In the genomic region with DNA sequence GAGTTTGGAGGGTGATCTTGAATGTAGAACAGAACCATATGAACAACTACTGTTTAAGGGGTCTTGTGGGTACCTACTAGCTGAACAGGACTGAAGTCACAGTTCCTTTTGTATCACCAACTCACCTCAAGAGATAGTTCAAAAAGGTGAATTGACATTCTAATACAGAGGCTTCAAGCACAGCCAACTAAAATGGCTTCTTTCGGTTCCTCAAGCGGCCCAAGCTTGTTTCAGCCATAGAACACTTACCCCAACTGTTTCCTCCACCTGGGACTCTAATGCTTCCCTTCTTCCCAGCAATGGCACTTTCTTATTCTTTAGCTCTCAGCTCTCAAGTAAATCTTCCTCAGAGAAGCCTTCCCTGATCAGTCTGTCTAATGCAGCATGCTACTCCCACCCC, we compare ENCODE assay signal across 35 cellular contexts.
"Had no signal": no experiment of that assay in that cellular context is flagged by ENCODE, and none has a peak within 500 bp of the region (broad histone marks: within the 10 kb centered on the region; RNA-seq: fewer than 3 reads in every experiment).

No MANE protein-coding gene starts in this region.

- FAIRE-seq: astrocyte, colon, TTC549 had no signal

- H3K27me3 ChIP-seq: adrenal gland, body of pancreas, brain microvascular endothelial cell, breast epithelium had no signal

- H3K27me3 Mint-ChIP-seq: activated B cell treated with CpG ODN at 0.5 μM for 24 hours; activated CD4-positive, alpha-beta T cell treated with anti-CD3 and anti-CD28 coated beads for 36 hours; activated naive CD8-positive, alpha-beta T cell treated with anti-CD3 and anti-CD28 coated beads for 36 hours; activated T-cell treated with anti-CD3 and anti-CD28 coated beads, Interleukin-2, amount 50 U/mL, for 24 hours had no signal

- H3K27ac Mint-ChIP-seq: activated B cell treated with CpG ODN at 0.5 μM for 24 hours; activated CD4-positive, alpha-beta memory T cell treated with anti-CD3 and anti-CD28 coated beads, Interleukin-2, amount 10 ng/mL, durations not matched to agents 7 days and 5 days; activated CD4-positive, alpha-beta T cell treated with anti-CD3 and anti-CD28 coated beads for 36 hours; activated CD4-positive, alpha-beta T cell treated with anti-CD3 and anti-CD28 coated beads, Interleukin-2, amount 10 ng/mL, durations not matched to agents 7 days and 5 days; activated CD8-positive, alpha-beta memory T cell treated with anti-CD3 and anti-CD28 coated beads, Interleukin-2, amount 10 ng/mL, durations not matched to agents 7 days and 5 days; activated CD8-positive, alpha-beta T cell treated with anti-CD3 and anti-CD28 coated beads, Interleukin-2, amount 10 ng/mL, durations not matched to agents 7 days and 5 days; activated naive CD4-positive, alpha-beta T cell treated with anti-CD3 and anti-CD28 coated beads for 36 hours; activated naive CD4-positive, alpha-beta T cell treated with anti-CD3 and anti-CD28 coated beads, Interleukin-2, amount 50 U/mL, for 72 hours; activated naive CD8-positive, alpha-beta T cell treated with anti-CD3 and anti-CD28 coated beads for 36 hours; activated T-cell treated with anti-CD3 and anti-CD28 coated beads, Interleukin-2, amount 50 U/mL, for 24 hours; activated T-helper 2 cell treated with anti-CD3 and anti-CD28 coated beads, Interferon-gamma antibody, Interleukin-2, Interleukin-4, amounts not matched to agents 10 μg/mL and 5 μg/mL and 100 μg/mL, durations not matched to agents 14 hours and 24 hours and 36 hours; T-helper 1 cell treated with Interleukin-12 subunit alpha and Interleukin-12 subunit beta and Interleukin-4 antibody, amounts not matched to agents 30 μg/mL and 1 μg/mL, for 36 hours; T-helper 2 cell treated with Interferon-gamma antibody and Interleukin-4, amounts not matched to agents 5 μg/mL and 100 μg/mL, for 36 hours had no signal

- H3K4me3 Mint-ChIP-seq: activated B cell treated with CpG ODN at 0.5 μM for 24 hours; activated CD4-positive, alpha-beta memory T cell treated with anti-CD3 and anti-CD28 coated beads, Interleukin-2, amount 10 ng/mL, durations not matched to agents 7 days and 5 days; activated CD4-positive, alpha-beta T cell treated with anti-CD3 and anti-CD28 coated beads for 36 hours; activated CD4-positive, alpha-beta T cell treated with anti-CD3 and anti-CD28 coated beads, Interleukin-2, amount 10 ng/mL, durations not matched to agents 7 days and 5 days; activated CD8-positive, alpha-beta memory T cell treated with anti-CD3 and anti-CD28 coated beads, Interleukin-2, amount 10 ng/mL, durations not matched to agents 7 days and 5 days; activated CD8-positive, alpha-beta T cell treated with anti-CD3 and anti-CD28 coated beads, Interleukin-2, amount 10 ng/mL, durations not matched to agents 7 days and 5 days; activated naive CD4-positive, alpha-beta T cell treated with anti-CD3 and anti-CD28 coated beads for 36 hours; activated naive CD8-positive, alpha-beta T cell treated with anti-CD3 and anti-CD28 coated beads for 36 hours; activated T-cell treated with anti-CD3 and anti-CD28 coated beads, Interleukin-2, amount 50 U/mL, for 24 hours; T-helper 1 cell treated with Interleukin-12 subunit alpha and Interleukin-12 subunit beta and Interleukin-4 antibody, amounts not matched to agents 30 μg/mL and 1 μg/mL, for 36 hours; T-helper 2 cell treated with Interferon-gamma antibody and Interleukin-4, amounts not matched to agents 5 μg/mL and 100 μg/mL, for 36 hours had no signal

- DNase-seq: activated B cell treated with CpG ODN at 0.5 μM for 24 hours; activated CD4-positive, alpha-beta memory T cell treated with anti-CD3 and anti-CD28 coated beads, Interleukin-2, amount 10 ng/mL, durations not matched to agents 7 days and 5 days; activated CD4-positive, alpha-beta T cell treated with anti-CD3 and anti-CD28 coated beads for 1 hour; activated CD4-positive, alpha-beta T cell treated with anti-CD3 and anti-CD28 coated beads for 36 hours; activated CD4-positive, alpha-beta T cell treated with anti-CD3 and anti-CD28 coated beads for 48 hours; activated CD4-positive, alpha-beta T cell treated with anti-CD3 and anti-CD28 coated beads, Interleukin-2, amount 10 ng/mL, durations not matched to agents 7 days and 5 days; activated CD4-positive, alpha-beta T cell treated with anti-CD3 and anti-CD28 coated beads, Interleukin-2, amount 50 U/mL, for 48 hours; activated CD8-positive, alpha-beta memory T cell treated with anti-CD3 and anti-CD28 coated beads for 24 hours; activated CD8-positive, alpha-beta memory T cell treated with anti-CD3 and anti-CD28 coated beads, Interleukin-2, amount 10 ng/mL, durations not matched to agents 7 days and 5 days; activated CD8-positive, alpha-beta memory T cell treated with anti-CD3 and anti-CD28 coated beads, Interleukin-2, amount 50 U/mL, for 48 hours; activated CD8-positive, alpha-beta T cell treated with anti-CD3 and anti-CD28 coated beads, Interleukin-2, amount 10 ng/mL, durations not matched to agents 7 days and 5 days; activated effector memory CD4-positive, alpha-beta T cell treated with anti-CD3 and anti-CD28 coated beads, Interleukin-2, amount 50 U/mL, for 16 hours; activated naive CD4-positive, alpha-beta T cell treated with anti-CD3 and anti-CD28 coated beads for 36 hours; activated naive CD4-positive, alpha-beta T cell treated with anti-CD3 and anti-CD28 coated beads, Interleukin-2, amount 50 U/mL, for 16 hours; activated naive CD8-positive, alpha-beta T cell treated with anti-CD3 and anti-CD28 coated beads for 36 hours; activated T-cell treated with anti-CD3 and anti-CD28 coated beads, Interleukin-2, amount 50 U/mL, for 24 hours; activated T-cell treated with anti-CD3 and anti-CD28 coated beads, Interleukin-2, amount 50 U/mL, for 48 hours; adrenal gland; amniotic stem cell; aorta; body of pancreas; brain microvascular endothelial cell; central memory CD4-positive, alpha-beta T cell; T-helper 2 cell; T-helper 9 cell had no signal

- H3K4me3 ChIP-seq: adrenal gland, body of pancreas, breast epithelium had no signal

- H3K4me1 Mint-ChIP-seq: activated CD4-positive, alpha-beta memory T cell treated with anti-CD3 and anti-CD28 coated beads, Interleukin-2, amount 10 ng/mL, durations not matched to agents 7 days and 5 days; activated CD4-positive, alpha-beta T cell treated with anti-CD3 and anti-CD28 coated beads, Interleukin-2, amount 10 ng/mL, durations not matched to agents 7 days and 5 days; activated CD8-positive, alpha-beta memory T cell treated with anti-CD3 and anti-CD28 coated beads, Interleukin-2, amount 10 ng/mL, durations not matched to agents 7 days and 5 days; activated naive CD8-positive, alpha-beta T cell treated with anti-CD3 and anti-CD28 coated beads for 36 hours had no signal

- H3K4me1 ChIP-seq: adrenal gland, body of pancreas, breast epithelium had no signal

- H3K27ac ChIP-seq: adrenal gland, body of pancreas, brain microvascular endothelial cell, breast epithelium, VCaP had no signal

- H3K36me3 ChIP-seq: adrenal gland, brain microvascular endothelial cell, breast epithelium had no signal

- H3K36me3 Mint-ChIP-seq: activated CD8-positive, alpha-beta memory T cell treated with anti-CD3 and anti-CD28 coated beads, Interleukin-2, amount 10 ng/mL, durations not matched to agents 7 days and 5 days; activated naive CD4-positive, alpha-beta T cell treated with anti-CD3 and anti-CD28 coated beads, Interleukin-2, amount 50 U/mL, for 72 hours; activated naive CD8-positive, alpha-beta T cell treated with anti-CD3 and anti-CD28 coated beads for 36 hours had no signal

- H3K9me3 Mint-ChIP-seq: activated B cell treated with CpG ODN at 0.5 μM for 24 hours; activated CD4-positive, alpha-beta memory T cell treated with anti-CD3 and anti-CD28 coated beads, Interleukin-2, amount 10 ng/mL, durations not matched to agents 7 days and 5 days; activated CD4-positive, alpha-beta T cell treated with anti-CD3 and anti-CD28 coated beads, Interleukin-2, amount 10 ng/mL, durations not matched to agents 7 days and 5 days; activated naive CD4-positive, alpha-beta T cell treated with anti-CD3 and anti-CD28 coated beads for 36 hours; activated naive CD4-positive, alpha-beta T cell treated with anti-CD3 and anti-CD28 coated beads, Interleukin-2, amount 50 U/mL, for 72 hours; activated naive CD8-positive, alpha-beta T cell treated with anti-CD3 and anti-CD28 coated beads for 36 hours; activated T-cell treated with anti-CD3 and anti-CD28 coated beads, Interleukin-2, amount 50 U/mL, for 24 hours; activated T-helper 2 cell treated with anti-CD3 and anti-CD28 coated beads, Interferon-gamma antibody, Interleukin-2, Interleukin-4, amounts not matched to agents 10 μg/mL and 5 μg/mL and 100 μg/mL, durations not matched to agents 14 hours and 24 hours and 36 hours; T-helper 1 cell treated with Interleukin-12 subunit alpha and Interleukin-12 subunit beta and Interleukin-4 antibody, amounts not matched to agents 30 μg/mL and 1 μg/mL, for 36 hours; T-helper 2 cell treated with Interferon-gamma antibody and Interleukin-4, amounts not matched to agents 5 μg/mL and 100 μg/mL, for 36 hours had no signal

- H3K9me3 ChIP-seq: adrenal gland, body of pancreas, breast epithelium had no signal

- ATAC-seq: activated CD4-positive, alpha-beta T cell treated with anti-CD3 and anti-CD28 coated beads for 36 hours; activated CD4-positive, CD25-positive, alpha-beta regulatory T cell treated with anti-CD3 and anti-CD28 coated beads, Interleukin-2, amount 50 U/mL, for 24 hours; activated CD8-positive, alpha-beta memory T cell treated with anti-CD3 and anti-CD28 coated beads, Interleukin-2, amount 10 ng/mL, durations not matched to agents 7 days and 5 days; activated CD8-positive, alpha-beta T cell treated with anti-CD3 and anti-CD28 coated beads, Interleukin-2, amount 10 ng/mL, durations not matched to agents 7 days and 5 days; activated naive CD4-positive, alpha-beta T cell treated with anti-CD3 and anti-CD28 coated beads, Interleukin-2, amount 50 U/mL, for 72 hours; body of pancreas had no signal
